In genomic region chr6:44253307-44254101, GRCh38 we compare ENCODE assay signal across 8 cellular contexts. TPM values are rescaled to one million over a fixed set of nuclear protein-coding genes. Genes with fewer than 3 reads are reported as not detected.
DNase-seq lines count a peak whose midpoint lies in the region; ATAC-seq and TF ChIP-seq lines count a peak whose summit lies in the region.

No MANE protein-coding gene starts in this region.

- peaks cover 82% of the 10 kb centered on the region for H4K20me1 ChIP-seq in smooth muscle cell (ENCODE audit: low read depth)

- peaks cover 87% of the 10 kb centered on the region for H3K4me1 Mint-ChIP-seq in activated B cell treated with CpG ODN at 0.5 μM for 24 hours

- no peaks in the 10 kb centered on the region for H3K27me3 Mint-ChIP-seq in activated B cell treated with CpG ODN at 0.5 μM for 24 hours

- no peak overlapping the region for H3K9ac ChIP-seq in smooth muscle cell (ENCODE audit: low read depth)

- peaks cover 87% of the 10 kb centered on the region for H3K36me3 ChIP-seq in MG63
- H3K36me3 ChIP-seq in smooth muscle cell (ENCODE audit: low read depth) = peaks cover 35% of the 10 kb centered on the region

- POLR2A ChIA-PET in activated B cell treated with CpG ODN at 0.5 μM for 24 hours (lab: Charles Lee) = interaction anchor here (0.7 to 13.7 kb wide), 3 partner anchors 8 to 32 kb away, joined by 3 to 549 read pairs (median 72); partner anchors contain the start of genes HSP90AB1 and NFKBIE

- peaks cover 91% of the 10 kb centered on the region for H3K36me3 Mint-ChIP-seq in activated B cell treated with CpG ODN at 0.5 μM for 24 hours (ENCODE audit: low read depth)

- WGBS in smooth muscle cell (ENCODE audit: low lambda C conversion rate) = 86% methylated on average over 10 of the region's 10 CpGs

- H3K4me1 ChIP-seq in smooth muscle cell (ENCODE audit: low read depth) = peaks cover 26% of the 10 kb centered on the region

- H3K9me3 Mint-ChIP-seq in activated B cell treated with CpG ODN at 0.5 μM for 24 hours = no peaks in the 10 kb centered on the region

- CTCF ChIA-PET in activated B cell treated with CpG ODN at 0.5 μM for 24 hours (lab: Charles Lee) = interaction anchor here (0.7 to 2.3 kb wide), 2 partner anchors 10 to 80 kb away, joined by 3 to 12 read pairs; no protein-coding TSS in a partner anchor

- TF ChIP-seq CTCF in activated B cell treated with CpG ODN at 0.5 μM for 24 hours (IDR thresholded peaks at IDR 0.05) = no peak
- TF ChIP-seq CTCF in epithelial cell of esophagus (IDR thresholded peaks at IDR 0.05; ENCODE audit: insufficient read depth, low read depth, low read length, missing control alignments) = peak; percentile 62
- peak; percentile 43 for TF ChIP-seq CTCF in smooth muscle cell (IDR thresholded peaks at IDR 0.05; ENCODE audit: borderline replicate concordance, insufficient read depth, poor library complexity, severe bottlenecking)

- peak overlapping the region; percentile 19 for H3K4me3 Mint-ChIP-seq in activated B cell treated with CpG ODN at 0.5 μM for 24 hours

- intact Hi-C loops in activated B cell treated with CpG ODN at 0.5 μM for 24 hours (cut with micrococcal nuclease) = no loop called here

- peak overlapping the region; percentile 7 for H3K27ac ChIP-seq in smooth muscle cell (ENCODE audit: low read depth)

- peaks cover 66% of the 10 kb centered on the region for H3F3A ChIP-seq in smooth muscle cell (ENCODE audit: low read depth)

- no peaks in the 10 kb centered on the region for H3K9me3 ChIP-seq in MG63
- H3K9me3 ChIP-seq in smooth muscle cell (replicated peaks; ENCODE audit: low read depth) = no peaks in the 10 kb centered on the region

- H2AFZ ChIP-seq in smooth muscle cell (ENCODE audit: low read depth) = no peak overlapping the region

- no peak for ATAC-seq in activated B cell treated with CpG ODN at 0.5 μM for 24 hours (ENCODE audit: low read depth)
- ATAC-seq in GM21423 (IDR thresholded peaks at IDR 0.05; ENCODE audit: unreplicated experiment) = no peak
- no peak for ATAC-seq in GM21447 (IDR thresholded peaks at IDR 0.05; ENCODE audit: unreplicated experiment)

- H3K4me3 ChIP-seq in MG63 (no peak overlapping the region), epithelial cell of esophagus (ENCODE audit: low read length) (no peak overlapping the region), smooth muscle cell (no peak overlapping the region)

- no peak overlapping the region for H3K4me2 ChIP-seq in smooth muscle cell

- peak overlapping the region; percentile 53 for H3K27ac Mint-ChIP-seq in activated B cell treated with CpG ODN at 0.5 μM for 24 hours

- DNase-seq in NCI-H2029 treated with DMSO at 0.1 percent for 48 hours (lab: John Stamatoyannopoulos, UW) = peak; percentile 30
- no peak for DNase-seq in NCI-H2029 (lab: John Stamatoyannopoulos, UW)
- DNase-seq in MG63 = peak; percentile 89
- no peak for DNase-seq in activated B cell treated with CpG ODN at 0.5 μM for 24 hours
- DNase-seq in epithelial cell of esophagus (ENCODE audit: low read depth) = peak; percentile 51
- DNase-seq in smooth muscle cell (lab: John Stamatoyannopoulos, UW; ENCODE audit: unreplicated experiment) = no peak

- peaks cover 66% of the 10 kb centered on the region for H3K79me2 ChIP-seq in smooth muscle cell (ENCODE audit: low read depth)

- H3K27me3 ChIP-seq in MG63 (no peaks in the 10 kb centered on the region), smooth muscle cell (ENCODE audit: low read depth) (no peaks in the 10 kb centered on the region)

RNA-seq across cellular contexts. Expression of gene SLC35B2, which starts 3.8 kb away (rescaled TPM):
- 386 and 631 TPM in 2 replicates for total RNA-seq in MG63 (2014; rRNA removed; shearing (Covaris generic); ENCODE audit: low replicate concordance)
- total RNA-seq in activated B cell treated with CpG ODN at 0.5 μM for 24 hours = 27.0 and 29.1 TPM in 2 replicates
- 68.6 and 78.0 TPM in 2 replicates for total RNA-seq in smooth muscle cell
- 112 and 117 TPM in 2 replicates for polyA plus RNA-seq in smooth muscle cell

RNA-seq across cellular contexts. Expression of gene HSP90AB1, which starts 6.6 kb away (rescaled TPM):
- 5,432 and 5,573 TPM in 2 replicates for total RNA-seq in MG63 (2014; rRNA removed; shearing (Covaris generic); ENCODE audit: low replicate concordance)
- total RNA-seq in activated B cell treated with CpG ODN at 0.5 μM for 24 hours = 1,222 and 1,311 TPM in 2 replicates
- 736 and 781 TPM in 2 replicates for total RNA-seq in smooth muscle cell
- 408 TPM in 2 replicates for polyA plus RNA-seq in smooth muscle cell

RNA-seq across cellular contexts. Expression of gene NFKBIE, which starts 11.8 kb away (rescaled TPM):
- total RNA-seq in MG63 (2014; rRNA removed; shearing (Covaris generic); ENCODE audit: low replicate concordance) = 24.4 and 35.2 TPM in 2 replicates
- total RNA-seq in activated B cell treated with CpG ODN at 0.5 μM for 24 hours (94.7 and 99.2 TPM in 2 replicates), smooth muscle cell (7.0 and 11.4 TPM in 2 replicates)
- 11.3 and 12.3 TPM in 2 replicates for polyA plus RNA-seq in smooth muscle cell

RNA-seq across cellular contexts. Expression of gene TMEM151B, which starts 16.7 kb away (rescaled TPM):
- 0.20 TPM in 1 of 2 replicates, not detected in the other for total RNA-seq in MG63 (2014; rRNA removed; shearing (Covaris generic); ENCODE audit: low replicate concordance)
- total RNA-seq in activated B cell treated with CpG ODN at 0.5 μM for 24 hours (0.10 TPM in 1 of 2 replicates, not detected in the other), smooth muscle cell (0.04 TPM in 1 of 2 replicates, not detected in the other)
- polyA plus RNA-seq in smooth muscle cell = not detected in 2 replicates

RNA-seq across cellular contexts. Expression of gene SLC29A1, which starts 30.1 kb away (rescaled TPM):
- 118 and 130 TPM in 2 replicates for total RNA-seq in MG63 (2014; rRNA removed; shearing (Covaris generic); ENCODE audit: low replicate concordance)
- total RNA-seq in activated B cell treated with CpG ODN at 0.5 μM for 24 hours (15.0 and 17.3 TPM in 2 replicates), smooth muscle cell (7.3 and 8.0 TPM in 2 replicates)
- 7.4 and 8.1 TPM in 2 replicates for polyA plus RNA-seq in smooth muscle cell

Comparison
In these comparisons a context has a peak if more than half of its experiments do, and no peak if none do; other contexts are left out.
1. DNase-seq: peak in NCI-H2029 treated with DMSO at 0.1 percent for 48 hours (single experiment), MG63 (single experiment) and epithelial cell of esophagus (single experiment); none in NCI-H2029 (single experiment), activated B cell treated with CpG ODN at 0.5 μM for 24 hours (single experiment) and smooth muscle cell (single experiment).